In the genomic region with DNA sequence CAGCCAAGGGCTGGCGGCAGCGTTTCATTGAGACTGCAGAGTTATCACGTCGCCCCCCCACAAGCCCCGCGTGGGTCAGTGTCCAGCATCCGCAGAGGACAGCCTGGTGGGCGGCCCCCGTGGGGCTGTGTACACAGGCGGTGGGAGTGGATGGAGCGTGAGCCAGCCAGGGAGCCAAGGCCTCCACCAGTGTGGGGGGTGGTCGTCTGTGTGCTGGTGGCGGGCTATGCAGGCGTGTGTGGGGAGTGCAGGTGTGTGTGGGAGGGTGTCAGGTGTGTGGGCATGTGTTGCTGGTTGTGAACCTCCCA, we compare ENCODE assay signal across 18 cellular contexts. TPM values are rescaled to one million over a fixed set of nuclear protein-coding genes. Genes with fewer than 3 reads are reported as not detected.
DNase-seq lines count a peak whose midpoint lies in the region; ATAC-seq and TF ChIP-seq lines count a peak whose summit lies in the region.
"Had no signal": no experiment of that assay in that cellular context is flagged by ENCODE, and none has a peak within 500 bp of the region (broad histone marks: within the 10 kb centered on the region; RNA-seq: fewer than 3 reads in every experiment).

No MANE protein-coding gene starts in this region.

- peaks cover 24 to 75% of the 10 kb centered on the region in 2 experiments for H3K27me3 ChIP-seq in mesenchymal stem cell (ENCODE audit: control insufficient read depth in 1 of 2, insufficient read depth in 1 of 2, low read length in 2 of 2)
- peaks cover 8 to 88% (median 44%) of the 10 kb centered on the region in 3 donors for H3K27me3 ChIP-seq in stomach

- H3K36me3 ChIP-seq in HEK293 (ENCODE audit: control insufficient read depth in 2 of 2, insufficient read depth in 1 of 2, low read length in 2 of 2), result no peaks in the 10 kb centered on the region
- no peaks in the 10 kb centered on the region for H3K36me3 ChIP-seq in mesenchymal stem cell (ENCODE audit: control insufficient read depth in 1 of 2, insufficient read depth in 2 of 2, low read depth in 1 of 2, low read length in 2 of 2)
- no peaks in the 10 kb centered on the region for H3K36me3 ChIP-seq in stomach
- H3K36me3 ChIP-seq: BE2C, HAP-1 had no signal

- no peak overlapping the region for H3K4ac ChIP-seq in mesenchymal stem cell (ENCODE audit: low read depth in 1 of 2, low read length in 2 of 2)

- ATAC-seq in HG02973 (IDR thresholded peaks at IDR 0.05; ENCODE audit: unreplicated experiment), result no peak
- ATAC-seq: CD8-positive, alpha-beta T cell had no signal

- H3K27me3 Mint-ChIP-seq in chondrocyte (ENCODE audit: low read depth), result peaks cover 30% of the 10 kb centered on the region

- no peak overlapping the region for H3K23ac ChIP-seq in mesenchymal stem cell (ENCODE audit: low read length in 2 of 2)

- no peak overlapping the region for H3K4me3 ChIP-seq in HEK293 (ENCODE audit: low read depth, low read length)
- no peak overlapping the region for H3K4me3 ChIP-seq in mesenchymal stem cell (ENCODE audit: insufficient read depth in 1 of 2, low read depth in 1 of 2, low read length in 2 of 2)
- no peak overlapping the region for H3K4me3 ChIP-seq in stomach
- H3K4me3 ChIP-seq: HAP-1 had no signal

- no peak for TF ChIP-seq POLR2A in stomach (IDR thresholded peaks at IDR 0.05)

- H3K4me2 ChIP-seq in mesenchymal stem cell (ENCODE audit: low read length, poor library complexity, severe bottlenecking), result peak overlapping the region; percentile 27

- H3K27ac Mint-ChIP-seq in chondrocyte (ENCODE audit: unreplicated experiment), result no peak overlapping the region
- H3K27ac Mint-ChIP-seq: CD8-positive, alpha-beta T cell had no signal

- H4K8ac ChIP-seq in mesenchymal stem cell (ENCODE audit: low read length), result no peak overlapping the region

- H2BK15ac ChIP-seq in mesenchymal stem cell (ENCODE audit: low read depth, poor library complexity, severe bottlenecking), result no peak overlapping the region

- peaks cover 4% of the 10 kb centered on the region for H3K4me1 Mint-ChIP-seq in chondrocyte (ENCODE audit: low read depth)

- H2BK120ac ChIP-seq in mesenchymal stem cell (ENCODE audit: low read depth, low read length), result no peak overlapping the region

- H2BK12ac ChIP-seq in mesenchymal stem cell (ENCODE audit: low read length in 2 of 2), result no peak overlapping the region

- H3K9me3 ChIP-seq in HEK293 (ENCODE audit: control insufficient read depth, insufficient read depth, low read depth, low read length) (no peaks in the 10 kb centered on the region), mesenchymal stem cell (ENCODE audit: control insufficient read depth, low read length) (peaks cover 5% of the 10 kb centered on the region), stomach (no peaks in the 10 kb centered on the region)
- H3K9me3 ChIP-seq: BE2C, HAP-1 had no signal

- no peak overlapping the region for H3K9ac ChIP-seq in mesenchymal stem cell (ENCODE audit: low read length)

- H3K27ac ChIP-seq in HEK293 (ENCODE audit: extremely low read depth, low read depth, low read length), result no peak overlapping the region
- no peak overlapping the region for H3K27ac ChIP-seq in mesenchymal stem cell (ENCODE audit: low read length, poor library complexity, severe bottlenecking)
- no peak overlapping the region for H3K27ac ChIP-seq in stomach

- H3K79me1 ChIP-seq in mesenchymal stem cell (replicated peaks; ENCODE audit: low read length, poor library complexity, severe bottlenecking), result no peaks in the 10 kb centered on the region

- no peak overlapping the region for H3K14ac ChIP-seq in mesenchymal stem cell (ENCODE audit: low read length in 2 of 2)

- DNase-seq in chondrocyte (ENCODE audit: low spot score) (peak; percentile 88), mesenchymal stem cell (no peak), stomach (peak; percentile 8), NCI-H2227 treated with DMSO at 0.1 percent for 48 hours (lab: John Stamatoyannopoulos, UW) (no peak), HuH-7 (ENCODE audit: low spot score) (no peak)
- DNase-seq: BE2C; CD8-positive, alpha-beta T cell; DMS79; NCI-H1048; NCI-H146; NCI-H2081; NCI-H510A treated with DMSO at 0.1 percent for 48 hours; NCI-H82 had no signal

- H3K4me1 ChIP-seq in HEK293 (ENCODE audit: control insufficient read depth, insufficient read depth, low read length), result no peaks in the 10 kb centered on the region
- peaks cover 16% of the 10 kb centered on the region for H3K4me1 ChIP-seq in mesenchymal stem cell (ENCODE audit: control insufficient read depth, insufficient read depth, low read depth, low read length)
- H3K4me1 ChIP-seq in stomach, result no peaks in the 10 kb centered on the region
- H3K4me1 ChIP-seq: BE2C, HAP-1 had no signal

- H3K36me3 Mint-ChIP-seq in chondrocyte (ENCODE audit: low read depth), result peaks cover 4% of the 10 kb centered on the region
- H3K36me3 Mint-ChIP-seq: CD8-positive, alpha-beta T cell had no signal

- no peak overlapping the region for H3K4me3 Mint-ChIP-seq in chondrocyte (ENCODE audit: unreplicated experiment)
- H3K4me3 Mint-ChIP-seq: CD8-positive, alpha-beta T cell had no signal

- TF ChIP-seq CTCF in HEK293 (tag by site-specific recombination; IDR thresholded peaks at IDR 0.05) (no peak), chondrocyte (IDR thresholded peaks at IDR 0.05) (no peak), stomach (IDR thresholded peaks at IDR 0.05) (no peak)

- H2BK5ac ChIP-seq in mesenchymal stem cell (ENCODE audit: low read depth, low read length, poor library complexity, severe bottlenecking), result no peak overlapping the region

- WGBS in mesenchymal stem cell, result 88% methylated on average over 14 of the region's 14 CpGs
- 65 to 75% (median 72%) methylated on average over 14 of the region's 14 CpGs for WGBS in stomach, 5 donors

- no peak overlapping the region for H3K18ac ChIP-seq in mesenchymal stem cell (ENCODE audit: low read depth in 1 of 2, low read length in 2 of 2)

- H3K9me3 Mint-ChIP-seq in chondrocyte (ENCODE audit: low read depth), result peaks cover 5% of the 10 kb centered on the region

- TF ChIP-seq EP300 in stomach (IDR thresholded peaks at IDR 0.05), result no peak

- CTCF ChIA-PET in HEK293 (lab: Yijun Ruan, JAX), result no interaction called here

- H2AK5ac ChIP-seq in mesenchymal stem cell (ENCODE audit: low read length, severe bottlenecking), result peak overlapping the region; percentile 71

- POLR2A ChIA-PET in HEK293 (lab: Yijun Ruan, JAX), result no interaction called here

- H4K91ac ChIP-seq in mesenchymal stem cell (ENCODE audit: low read length), result no peak overlapping the region

- no peak overlapping the region for H2AFZ ChIP-seq in mesenchymal stem cell (ENCODE audit: low read depth, low read length)

- intact Hi-C loops in stomach (cut with DNase I; ENCODE audit: low total_unique reads), result no loop called here

TF ChIP-seq in HEK293, 187 proteins besides CTCF, POLR2A, EP300 and RAD21 (continues in another document):
- TF ChIP-seq ZNF394 (tag by site-specific recombination; IDR thresholded peaks at IDR 0.05; ENCODE audit: borderline replicate concordance) (no peak), ZFP41 (tag by site-specific recombination; IDR thresholded peaks at IDR 0.05; ENCODE audit: borderline replicate concordance) (no peak), ZNF704 (tag by site-specific recombination; IDR thresholded peaks at IDR 0.05) (no peak), ZNF544 (tag by site-specific recombination; IDR thresholded peaks at IDR 0.05) (no peak), SETDB1 (IDR thresholded peaks at IDR 0.05; ENCODE audit: insufficient read length, low read length) (no peak), PRDM6 (tag by site-specific recombination; IDR thresholded peaks at IDR 0.05) (no peak), ZNF366 (tag by site-specific recombination; conservative IDR thresholded peaks at IDR 0.05) (no peak)
- TF ChIP-seq, protein P1, sequence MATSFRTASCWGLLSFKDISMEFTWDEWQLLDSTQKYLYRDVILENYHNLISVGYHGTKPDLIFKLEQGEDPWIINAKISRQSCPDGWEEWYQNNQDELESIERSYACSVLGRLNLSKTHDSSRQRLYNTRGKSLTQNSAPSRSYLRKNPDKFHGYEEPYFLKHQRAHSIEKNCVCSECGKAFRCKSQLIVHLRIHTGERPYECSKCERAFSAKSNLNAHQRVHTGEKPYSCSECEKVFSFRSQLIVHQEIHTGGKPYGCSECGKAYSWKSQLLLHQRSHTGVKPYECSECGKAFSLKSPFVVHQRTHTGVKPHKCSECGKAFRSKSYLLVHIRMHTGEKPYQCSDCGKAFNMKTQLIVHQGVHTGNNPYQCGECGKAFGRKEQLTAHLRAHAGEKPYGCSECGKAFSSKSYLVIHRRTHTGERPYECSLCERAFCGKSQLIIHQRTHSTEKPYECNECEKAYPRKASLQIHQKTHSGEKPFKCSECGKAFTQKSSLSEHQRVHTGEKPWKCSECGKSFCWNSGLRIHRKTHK (tag by site-specific recombination; IDR thresholded peaks at IDR 0.05), result no peak

RNA-seq across cellular contexts. Expression of gene NKX1-1, which starts 56.5 kb away (rescaled TPM):
- total RNA-seq in chondrocyte (not detected in 3 replicates), stomach (not detected)
- polyA plus RNA-seq in mesenchymal stem cell (2013, experiment 1 of 2), result not detected
- polyA plus RNA-seq in mesenchymal stem cell (2013, experiment 2 of 2), result not detected
- polyA plus RNA-seq in stomach, result not detected
- total RNA-seq: CD8-positive, alpha-beta T cell; MCF 10A had no signal
- polyA plus RNA-seq: AG04450 had no signal

Comparison
In these comparisons a context has a peak if more than half of its experiments do, and no peak if none do; other contexts are left out.
1. DNase-seq: peak in chondrocyte (single experiment) and stomach (single experiment); none in mesenchymal stem cell (single experiment), NCI-H2227 treated with DMSO at 0.1 percent for 48 hours (single experiment) and HuH-7 (single experiment).